1 cellular context compared by ENCODE assay signal in genomic region chr17:82241183-82241925, GRCh38.
A peak's percentile ranks its signal among the peaks of the same experiment; 100 is the strongest.
TF ChIP-seq lines count a peak whose summit lies in the region.

No MANE protein-coding gene starts in this region.

TF ChIP-seq in GM12878, 131 proteins besides CTCF, POLR2A, EP300 and RAD21 (continued from another document):
- TF ChIP-seq CUX1 (IDR thresholded peaks at IDR 0.05; ENCODE audit: insufficient replicate concordance, low read depth, low read length) (no peak), GABPA (IDR thresholded peaks at IDR 0.05; ENCODE audit: low read depth) (no peak), BACH1 (IDR thresholded peaks at IDR 0.05; ENCODE audit: borderline replicate concordance) (peak; percentile 14; the same call in 1 of the 2 replicates), RELB (IDR thresholded peaks at IDR 0.05; ENCODE audit: low read depth) (no peak), PAX8 (IDR thresholded peaks at IDR 0.05) (no peak), POU2F2 (IDR thresholded peaks at IDR 0.05; ENCODE audit: borderline replicate concordance, low read depth, low read length) (no peak), RUNX3 (IDR thresholded peaks at IDR 0.05; ENCODE audit: low read length) (no peak)
